In genomic region chr1:205356424-205357151, GRCh38 we compare ENCODE assay signal across 18 cellular contexts. TPM values are rescaled to one million over a fixed set of nuclear protein-coding genes. Genes with fewer than 3 reads are reported as not detected.
DNase-seq lines count a peak whose midpoint lies in the region; TF ChIP-seq lines count a peak whose summit lies in the region.
"Had no signal": no experiment of that assay in that cellular context is flagged by ENCODE, and none has a peak within 500 bp of the region (broad histone marks: within the 10 kb centered on the region; RNA-seq: fewer than 3 reads in every experiment).

Gene KLHDC8A, minus strand, starts transcription at chr1:205356922. Its CDS starts 13,318 bp downstream, at chr1:205343604.

- H3K27ac Mint-ChIP-seq in activated CD4-positive, alpha-beta memory T cell treated with anti-CD3 and anti-CD28 coated beads, Interleukin-2, amount 10 ng/mL, durations not matched to agents 7 days and 5 days: no peak within 1 kb of the TSS
- H3K27ac Mint-ChIP-seq: T-helper 1 cell treated with Interleukin-12 subunit alpha and Interleukin-12 subunit beta and Interleukin-4 antibody, amounts not matched to agents 30 μg/mL and 1 μg/mL, for 36 hours had no signal

- H3K27me3 ChIP-seq in kidney epithelial cell (ENCODE audit: control insufficient read depth, insufficient read depth, low read length): no peaks in the 10 kb centered on the region
- H3K27me3 ChIP-seq: colonic mucosa had no signal

- CTCF ChIA-PET in activated CD4-positive, alpha-beta memory T cell treated with anti-CD3 and anti-CD28 coated beads, Interleukin-2, amount 10 ng/mL, durations not matched to agents 7 days and 5 days (lab: Charles Lee): interaction anchor here (0.6 to 5.1 kb wide), 4 partner anchors 80 to 168 kb away, joined by 3 to 98 read pairs (median 34); no protein-coding TSS in a partner anchor

- H3K4me1 Mint-ChIP-seq in activated CD4-positive, alpha-beta memory T cell treated with anti-CD3 and anti-CD28 coated beads, Interleukin-2, amount 10 ng/mL, durations not matched to agents 7 days and 5 days: no peaks in the 10 kb centered on the region

- TF ChIP-seq CTCF in kidney epithelial cell (IDR thresholded peaks at IDR 0.05; ENCODE audit: insufficient read depth, low read length, poor library complexity, severe bottlenecking): no peak

- H3K36me3 ChIP-seq in kidney epithelial cell (ENCODE audit: control insufficient read depth, insufficient read depth, low read length): no peaks in the 10 kb centered on the region
- H3K36me3 ChIP-seq: colonic mucosa, gastrocnemius medialis had no signal

- peak within 1 kb of the TSS; percentile 45 for H3K27ac ChIP-seq in substantia nigra (ENCODE audit: low read depth, low read length, poor library complexity, severe bottlenecking)
- H3K27ac ChIP-seq: colonic mucosa, gastrocnemius medialis, psoas muscle had no signal

- H3K4me3 Mint-ChIP-seq in activated CD4-positive, alpha-beta memory T cell treated with anti-CD3 and anti-CD28 coated beads, Interleukin-2, amount 10 ng/mL, durations not matched to agents 7 days and 5 days: no peak within 1 kb of the TSS
- H3K4me3 Mint-ChIP-seq: T-helper 1 cell treated with Interleukin-12 subunit alpha and Interleukin-12 subunit beta and Interleukin-4 antibody, amounts not matched to agents 30 μg/mL and 1 μg/mL, for 36 hours had no signal

- peak; percentile 47 for DNase-seq in NCI-H1436 (lab: John Stamatoyannopoulos, UW)
- no peak for DNase-seq in NCI-H1436 treated with DMSO at 0.1 percent for 48 hours (lab: John Stamatoyannopoulos, UW)
- peak; percentile 73 for DNase-seq in NCI-H82 (lab: John Stamatoyannopoulos, UW)
- DNase-seq in kidney epithelial cell (ENCODE audit: low read depth): no peak
- DNase-seq in substantia nigra (lab: John Stamatoyannopoulos, UW): peak in 2 of 49 donors; percentile 26 to 63
- no peak for DNase-seq in activated CD4-positive, alpha-beta memory T cell treated with anti-CD3 and anti-CD28 coated beads, Interleukin-2, amount 10 ng/mL, durations not matched to agents 7 days and 5 days
- no peak for DNase-seq in activated T-cell treated with anti-CD3 and anti-CD28 coated beads for 4 hours
- no peak for DNase-seq in NCI-H2196 (lab: John Stamatoyannopoulos, UW; ENCODE audit: unreplicated experiment)
- DNase-seq: activated CD4-positive, alpha-beta T cell treated with anti-CD3 and anti-CD28 coated beads, Interleukin-2, amount 50 U/mL, for 48 hours; activated naive CD4-positive, alpha-beta T cell treated with Interleukin-2 at 50 U/mL for 16 hours; colonic mucosa; DMS53; gastrocnemius medialis; left ventricle myocardium superior; MM.1S; PC-3; psoas muscle had no signal

- no peaks in the 10 kb centered on the region for H3K9me3 Mint-ChIP-seq in activated CD4-positive, alpha-beta memory T cell treated with anti-CD3 and anti-CD28 coated beads, Interleukin-2, amount 10 ng/mL, durations not matched to agents 7 days and 5 days
- H3K9me3 Mint-ChIP-seq: T-helper 1 cell treated with Interleukin-12 subunit alpha and Interleukin-12 subunit beta and Interleukin-4 antibody, amounts not matched to agents 30 μg/mL and 1 μg/mL, for 36 hours had no signal

- POLR2A ChIA-PET in activated CD4-positive, alpha-beta memory T cell treated with anti-CD3 and anti-CD28 coated beads, Interleukin-2, amount 10 ng/mL, durations not matched to agents 7 days and 5 days (lab: Charles Lee): no interaction called here

- no peaks in the 10 kb centered on the region for H3K36me3 Mint-ChIP-seq in activated CD4-positive, alpha-beta memory T cell treated with anti-CD3 and anti-CD28 coated beads, Interleukin-2, amount 10 ng/mL, durations not matched to agents 7 days and 5 days (ENCODE audit: low read depth)

- no peak within 1 kb of the TSS for H3K4me3 ChIP-seq in kidney epithelial cell (ENCODE audit: low read depth, low read length)
- H3K4me3 ChIP-seq: colonic mucosa, gastrocnemius medialis, psoas muscle had no signal

- peaks cover 39% of the 10 kb centered on the region for H3K27me3 Mint-ChIP-seq in activated CD4-positive, alpha-beta memory T cell treated with anti-CD3 and anti-CD28 coated beads, Interleukin-2, amount 10 ng/mL, durations not matched to agents 7 days and 5 days

RNA-seq across cellular contexts. Expression of gene KLHDC8A, which starts in this region (rescaled TPM):
- 6.7 and 16.5 TPM in 2 replicates for total RNA-seq in kidney epithelial cell
- total RNA-seq in activated CD4-positive, alpha-beta memory T cell treated with anti-CD3 and anti-CD28 coated beads, Interleukin-2, amount 10 ng/mL, durations not matched to agents 7 days and 5 days: not detected
- total RNA-seq: gastrocnemius medialis, left ventricle myocardium superior, PC-3, psoas muscle had no signal

Comparison
In these comparisons a context has a peak if more than half of its experiments do, and no peak if none do; other contexts are left out.
1. DNase-seq: peak in NCI-H1436 (single experiment) and NCI-H82 (single experiment); none in NCI-H1436 treated with DMSO at 0.1 percent for 48 hours (single experiment), kidney epithelial cell (single experiment), activated CD4-positive, alpha-beta memory T cell treated with anti-CD3 and anti-CD28 coated beads, Interleukin-2, amount 10 ng/mL, durations not matched to agents 7 days and 5 days (single experiment), activated T-cell treated with anti-CD3 and anti-CD28 coated beads for 4 hours (single experiment) and NCI-H2196 (single experiment).